Comparison of ENCODE assay signal across 8 cellular contexts in genomic region chr9:14271078-14271673, GRCh38. TPM values are rescaled to one million over a fixed set of nuclear protein-coding genes. Genes with fewer than 3 reads are reported as not detected.
DNase-seq lines count a peak whose midpoint lies in the region; ATAC-seq, FAIRE-seq and TF ChIP-seq lines count a peak whose summit lies in the region.

No MANE protein-coding gene starts in this region.

- H4K5ac ChIP-seq in H1 (ENCODE audit: insufficient read length, low read depth, low read length), result peak overlapping the region; percentile 55

- H3K27me3 Mint-ChIP-seq in Calu3 (ENCODE audit: unreplicated experiment), result no peaks in the 10 kb centered on the region

- H3K9me3 ChIP-seq in H1 (ENCODE audit: insufficient read depth in 2 of 2, low read depth in 1 of 2, low read length in 1 of 2), result no peaks in the 10 kb centered on the region

- TF ChIP-seq EP300 in H1 (IDR thresholded peaks at IDR 0.05; ENCODE audit: borderline replicate concordance in 1 of 2, low read depth in 2 of 2, low read length in 2 of 2), result no peak

- WGBS in H1 (ENCODE audit: extremely low coverage in 1 of 2, insufficient coverage in 1 of 2, insufficient read length in 1 of 2, insufficient replicate concordance in 2 of 2, low coverage in 1 of 2, low lambda C conversion rate in 2 of 2, missing lambda C conversion rate in 1 of 2), 2 experiments, result 70% methylated on average over 6 of the region's 7 CpGs; no CpG with 5 or more reads in 1 of the 2 experiments

- peaks cover 16% of the 10 kb centered on the region for H3K36me3 Mint-ChIP-seq in Calu3 (ENCODE audit: insufficient read depth, unreplicated experiment)

- H3K9me3 Mint-ChIP-seq in Calu3 (ENCODE audit: low read depth, unreplicated experiment), result no peaks in the 10 kb centered on the region

- H3K4me3 Mint-ChIP-seq in Calu3 (ENCODE audit: low read depth, unreplicated experiment), result no peak overlapping the region

- intact Hi-C loops in Calu3 (cut with micrococcal nuclease; ENCODE audit: unreplicated experiment), result no loop called here

- FAIRE-seq in H1 (lab: Jason Lieb, UNC), result no peak

- H3K27ac ChIP-seq in H1 (ENCODE audit: low read depth, low read length), result no peak overlapping the region

- no peak for TF ChIP-seq POLR2A in H1 (IDR thresholded peaks at IDR 0.05; ENCODE audit: control extremely low read depth in 1 of 2, low read depth in 2 of 2, low read length in 2 of 2)

- no peak overlapping the region for H3K23ac ChIP-seq in H1 (ENCODE audit: insufficient read length)

- peak overlapping the region; percentile 36 for H2BK120ac ChIP-seq in H1 (replicated peaks; ENCODE audit: low read depth, low read length)

- CTCF ChIA-PET in Calu3 (lab: Charles Lee), result interaction anchor here (0.6 to 0.8 kb wide), 4 partner anchors 21 to 82 kb away, joined by 3 to 14 read pairs (median 4); no protein-coding TSS in a partner anchor
- CTCF ChIA-PET in H1 (lab: Charles Lee; ENCODE audit: partially characterized antibody), result interaction anchor here (0.6 kb wide), 1 partner anchor 323 kb away, joined by 5 read pairs; no protein-coding TSS in a partner anchor

- H2AK5ac ChIP-seq in H1 (ENCODE audit: low read depth, low read length), result peak overlapping the region; percentile 87; the same call in 1 of the 2 replicates

- H3K27ac Mint-ChIP-seq in Calu3 (ENCODE audit: unreplicated experiment), result peak overlapping the region; percentile 35

- no TSS peak for BruUV-seq in Calu3 (replicated peaks; lab: Mats Ljungman, UMichigan)

- H2BK12ac ChIP-seq in H1 (ENCODE audit: low read depth, low read length), result peak overlapping the region; percentile 71; the same call in 1 of the 2 replicates

- no peak overlapping the region for H3K9ac ChIP-seq in H1 (replicated peaks in 1 of 4; ENCODE audit: extremely low read depth in 1 of 4, low read depth in 3 of 4, low read length in 3 of 4)

- no peak for ATAC-seq in HG03442 (IDR thresholded peaks at IDR 0.05; ENCODE audit: unreplicated experiment)

- no peak overlapping the region for H2AFZ ChIP-seq in H1 (ENCODE audit: low read length)

- H3K79me2 ChIP-seq in H1 (ENCODE audit: control insufficient read depth in 1 of 2, insufficient read depth in 2 of 2, low read length in 2 of 2), result peaks cover 0 to 13% of the 10 kb centered on the region in 2 experiments; a peak in 2 of 4 replicates

- DNase-seq in Calu3, result no peak
- DNase-seq in NCI-H446 (lab: John Stamatoyannopoulos, UW), result peak; percentile 99 to 100
- no peak for DNase-seq in H1 (ENCODE audit: low read depth in 1 of 2, low spot score in 2 of 2)
- DNase-seq in mucosa of gallbladder (ENCODE audit: low spot score), result peak; percentile 63
- DNase-seq in T-helper 2 cell, result no peak
- no peak for DNase-seq in NCI-H128 (lab: John Stamatoyannopoulos, UW; ENCODE audit: unreplicated experiment)
- DNase-seq in activated T-cell treated with anti-CD3 and anti-CD28 coated beads, Interleukin-2, amount 50 U/mL, for 48 hours, result no peak

- no peak overlapping the region for H3K56ac ChIP-seq in H1 (replicated peaks; ENCODE audit: insufficient read length, low read depth, low read length)

- peaks cover 4% of the 10 kb centered on the region; the same call in 1 of the 2 replicates for H3K23me2 ChIP-seq in H1 (ENCODE audit: low read depth, low read length)

- no peaks in the 10 kb centered on the region for H3K36me3 ChIP-seq in H1 (ENCODE audit: control insufficient read depth in 2 of 4, insufficient read depth in 4 of 4, low read length in 3 of 4)

- H3K79me1 ChIP-seq in H1 (ENCODE audit: low read depth, low read length), result no peaks in the 10 kb centered on the region; the same call in 1 of the 2 replicates

- no peak overlapping the region for H3K14ac ChIP-seq in H1 (ENCODE audit: insufficient read length)

- peaks cover 6 to 28% (median 19%) of the 10 kb centered on the region in 4 experiments for H3K4me1 ChIP-seq in H1 (replicated peaks in 1 of 4; ENCODE audit: control insufficient read depth in 3 of 4, insufficient read depth in 4 of 4, low read length in 3 of 4)

- TF ChIP-seq CTCF in Calu3 (IDR thresholded peaks at IDR 0.05; ENCODE audit: unreplicated experiment), result no peak
- TF ChIP-seq CTCF in H1 (IDR thresholded peaks at IDR 0.05; ENCODE audit: control extremely low read depth in 1 of 3, insufficient read depth in 1 of 3, low read depth in 1 of 3, low read length in 3 of 3), result no peak

- no peak for TF ChIP-seq RAD21 in H1 (IDR thresholded peaks at IDR 0.05 in 1 of 2, conservative IDR thresholded peaks at IDR 0.05 in 1 of 2; ENCODE audit: low read depth in 2 of 2, low read length in 2 of 2)

- POLR2A ChIA-PET in H1 (lab: Charles Lee; ENCODE audit: partially characterized antibody), result interaction anchor here (0.7 kb wide), 1 partner anchor 24 kb away, joined by 3 read pairs; no protein-coding TSS in a partner anchor

- H3K4me1 Mint-ChIP-seq in Calu3 (ENCODE audit: low read depth, unreplicated experiment), result peaks cover 41% of the 10 kb centered on the region

- no peak overlapping the region for H3K4me2 ChIP-seq in H1 (ENCODE audit: insufficient read depth in 1 of 2, low read depth in 2 of 2, low read length in 2 of 2)

- H4K20me1 ChIP-seq in H1 (replicated peaks in 1 of 2; ENCODE audit: control insufficient read depth in 1 of 2, insufficient read depth in 2 of 2, low read length in 2 of 2), result no peaks in the 10 kb centered on the region

- no peak overlapping the region for H4K91ac ChIP-seq in H1 (replicated peaks; ENCODE audit: insufficient read length, low read length)

- no peak overlapping the region for H4K8ac ChIP-seq in H1 (ENCODE audit: extremely low read depth, insufficient read depth, low read length)

- no peak overlapping the region for H2BK15ac ChIP-seq in H1 (ENCODE audit: low read length)

- H3K27me3 ChIP-seq in H1 (replicated peaks in 1 of 4; ENCODE audit: control insufficient read depth in 3 of 4, extremely low read depth in 1 of 4, insufficient read depth in 3 of 4, low read length in 3 of 4), result no peaks in the 10 kb centered on the region

- H3K18ac ChIP-seq in H1 (ENCODE audit: extremely low read depth, low read length), result 0 out of 2 replicates have a peak overlapping the region, but pooled peaks have one; percentile 39

- H3K4ac ChIP-seq in H1 (replicated peaks; ENCODE audit: insufficient read length, low read depth, low read length), result peak overlapping the region; percentile 46

- no peak overlapping the region for H2BK5ac ChIP-seq in H1 (ENCODE audit: low read depth, low read length)

- peak overlapping the region; percentile 13; the same call in 1 of the 2 replicates for H2BK20ac ChIP-seq in H1 (ENCODE audit: low read length)

- no peak overlapping the region; a peak in 1 of 8 replicates for H3K4me3 ChIP-seq in H1 (ENCODE audit: extremely low read depth in 1 of 4, insufficient read depth in 2 of 4, low read depth in 3 of 4, low read length in 4 of 4)

TF ChIP-seq in H1, 55 proteins besides CTCF, POLR2A, EP300 and RAD21:
- TF ChIP-seq TCF12 (IDR thresholded peaks at IDR 0.05; ENCODE audit: low read depth, low read length), result 0 out of 2 replicates have a peak, but pooled peaks have one; percentile 12
- TF ChIP-seq ZNF274 (IDR thresholded peaks at IDR 0.05; ENCODE audit: borderline replicate concordance, extremely low read depth, low read length), result no peak

RNA-seq across cellular contexts. Expression of gene NFIB, which starts 42.8 kb away (rescaled TPM):
- total RNA-seq in Calu3 (2022) (75.8 and 76.2 TPM in 2 replicates), mucosa of gallbladder (116 TPM)
- total RNA-seq in H1 (2021; fragmentation: NEBNext Ultra II Directional; extraction: Animal tissue kit (Norgen Biotek cat#: 25700)), result 11.6 and 13.1 TPM in 2 replicates
- polyA plus RNA-seq in H1 (2011; rRNA removed), result 2.1 and 2.6 TPM in 2 replicates
- polyA plus RNA-seq in H1 (2011; cell fraction: cytosol; rRNA removed), result 2.1 TPM
- polyA plus RNA-seq in H1 (2011; cell fraction: nucleus; rRNA removed), result 14.2 TPM
- 3.8 to 6.3 TPM (median 4.5 TPM) in 4 replicates for polyA plus RNA-seq in H1 (2012, experiment 1 of 2)
- 0.62 TPM for polyA plus RNA-seq in H1 (2012, experiment 2 of 2)
- polyA plus RNA-seq in H1 (2013, experiment 1 of 2), result 5.5 TPM
- 4.7 TPM for polyA plus RNA-seq in H1 (2013, experiment 2 of 2)
- 25.7 and 40.9 TPM in 2 replicates for polyA minus RNA-seq in H1 (2011; rRNA and poly(A)+ RNA removed)
- 4.4 TPM for polyA minus RNA-seq in H1 (2011; cell fraction: cytosol; rRNA and poly(A)+ RNA removed)
- polyA minus RNA-seq in H1 (2011; cell fraction: nucleus; rRNA and poly(A)+ RNA removed), result 54.6 TPM

Comparison
In these comparisons a context has a peak if more than half of its experiments do, and no peak if none do; other contexts are left out.
1. DNase-seq: peak in NCI-H446 (2 of 2) and mucosa of gallbladder (single experiment); none in Calu3 (single experiment), H1 (0 of 2), T-helper 2 cell (0 of 5), NCI-H128 (single experiment) and activated T-cell treated with anti-CD3 and anti-CD28 coated beads, Interleukin-2, amount 50 U/mL, for 48 hours (0 of 2).